In the genomic region with DNA sequence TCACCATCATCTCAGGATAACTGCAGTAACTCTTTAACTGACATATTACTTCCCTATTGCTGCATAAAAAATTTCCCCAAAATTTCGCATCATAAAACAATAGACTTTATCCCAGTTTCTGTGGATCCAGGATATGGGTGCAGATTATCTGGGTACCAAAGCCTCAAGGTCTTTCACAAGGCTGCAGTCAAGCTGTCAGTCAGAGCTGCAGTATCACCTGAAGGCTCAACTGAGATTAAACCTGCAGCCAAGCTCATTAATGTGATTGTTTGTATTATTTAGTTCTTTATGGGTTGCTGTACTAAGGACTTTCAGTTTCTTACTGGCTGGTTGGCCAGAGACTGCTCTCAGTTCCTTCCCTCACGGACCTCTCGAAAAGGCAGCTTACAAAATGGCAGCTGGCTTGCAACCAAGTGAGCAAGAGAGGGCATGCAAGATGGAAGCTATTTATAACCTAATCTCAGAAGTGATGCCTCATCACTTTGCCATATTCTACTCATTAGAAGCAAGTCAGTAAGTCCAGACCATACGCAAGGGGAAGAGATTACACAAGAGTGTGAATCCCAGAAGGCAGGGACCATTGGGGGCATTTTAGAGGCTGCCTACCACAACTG, we compare ENCODE assay signal across 9 cellular contexts. TPM values are rescaled to one million over a fixed set of nuclear protein-coding genes. Genes with fewer than 3 reads are reported as not detected.
A peak's percentile ranks its signal among the peaks of the same experiment; 100 is the strongest.
DNase-seq lines count a peak whose midpoint lies in the region; ATAC-seq and TF ChIP-seq lines count a peak whose summit lies in the region.
"Had no signal": no experiment of that assay in that cellular context is flagged by ENCODE, and none has a peak within 500 bp of the region (broad histone marks: within the 10 kb centered on the region; RNA-seq: fewer than 3 reads in every experiment).

No MANE protein-coding gene starts in this region.

- no peaks in the 10 kb centered on the region for H3K27me3 ChIP-seq in gastrocnemius medialis

- peak; percentile 95 for ATAC-seq in HG02870 (IDR thresholded peaks at IDR 0.05; ENCODE audit: unreplicated experiment)
- peak; percentile 97 for ATAC-seq in gastrocnemius medialis
- ATAC-seq: A549 had no signal

- H3K27ac ChIP-seq in gastrocnemius medialis, result peak overlapping the region; percentile 24 to 73 (median 51)
- H3K27ac ChIP-seq: A549 had no signal

- TF ChIP-seq CTCF in gastrocnemius medialis (IDR thresholded peaks at IDR 0.05 in 4 of 5, conservative IDR thresholded peaks at IDR 0.05 in 1 of 5), result no peak

- no peak for TF ChIP-seq POLR2A in gastrocnemius medialis (IDR thresholded peaks at IDR 0.05)

- no peaks in the 10 kb centered on the region for H3K9me3 ChIP-seq in gastrocnemius medialis
- H3K9me3 ChIP-seq: A549 had no signal

- DNase-seq in NCI-H2171 treated with DMSO at 0.1 percent for 48 hours (lab: John Stamatoyannopoulos, UW) (peak; percentile 30), NCI-H2171 (lab: John Stamatoyannopoulos, UW) (no peak), RPMI7951 (ENCODE audit: low read depth) (peak; percentile 75), gastrocnemius medialis (peak; percentile 60 to 82), AG08396 (ENCODE audit: low spot score) (no peak), cortex of kidney (lab: John Stamatoyannopoulos, UW) (no peak), NCI-H146 (lab: John Stamatoyannopoulos, UW) (no peak)

- in situ Hi-C loops in gastrocnemius medialis (cut with MboI; ENCODE audit: low sequenced_read_pairs in 4 of 4), result no loop called here

- peaks cover 3 to 19% of the 10 kb centered on the region in 2 donors for H3K4me1 ChIP-seq in gastrocnemius medialis

- H3K36me3 ChIP-seq in gastrocnemius medialis, result no peaks in the 10 kb centered on the region

- H3K4me3 ChIP-seq in gastrocnemius medialis, result peak overlapping the region in 1 of 4 donors; percentile 19
- H3K4me3 ChIP-seq: A549 had no signal

- intact Hi-C loops in gastrocnemius medialis (cut with DNase I; ENCODE audit: low total_unique reads), result loop anchor here (5.0 kb wide), 1 partner anchor 57 kb away; the partner anchor contains the start of gene DCUN1D1

RNA-seq across cellular contexts. Expression of gene DCUN1D1, which starts 54.9 kb away (rescaled TPM):
- total RNA-seq in RPMI7951 (2014; rRNA removed; shearing (Covaris generic)), result 33.1 and 36.8 TPM in 2 replicates
- total RNA-seq in gastrocnemius medialis, result 100 to 1,000 TPM in 1 of 4 donors, 10 to 100 TPM in 3; 42.2 to 116 (median 54.4) TPM

Comparison
In these comparisons a context has a peak if more than half of its experiments do, and no peak if none do; other contexts are left out.
1. DNase-seq: peak in NCI-H2171 treated with DMSO at 0.1 percent for 48 hours (single experiment), RPMI7951 (single experiment) and gastrocnemius medialis (2 of 2); none in NCI-H2171 (single experiment), AG08396 (single experiment), cortex of kidney (single experiment) and NCI-H146 (single experiment).